In genomic region chr5:7396169-7397004, GRCh38 we compare ENCODE assay signal across 8 cellular contexts. TPM values are rescaled to one million over a fixed set of nuclear protein-coding genes. Genes with fewer than 3 reads are reported as not detected.
DNase-seq lines count a peak whose midpoint lies in the region; ATAC-seq, FAIRE-seq and TF ChIP-seq lines count a peak whose summit lies in the region.

No MANE protein-coding gene starts in this region.

- FAIRE-seq in HepG2 (lab: Jason Lieb, UNC) (no peak), GM12891 (lab: Jason Lieb, UNC) (no peak)

- peak; percentile 45 for ATAC-seq in HepG2
- ATAC-seq in right lobe of liver: no peak
- no peak for ATAC-seq in HG02642 (IDR thresholded peaks at IDR 0.05; ENCODE audit: poor library complexity, unreplicated experiment)

- in situ Hi-C loops in HepG2 (cut with HindIII; ENCODE audit: extremely low pct_ligation_motif_present, low pct_unique_long_range_greater_than_20kb): loop anchor here (25.0 kb wide), 1 partner anchor 584 kb away; no protein-coding TSS in a partner anchor

- intact Hi-C loops in HepG2 (cut with micrococcal nuclease; ENCODE audit: unreplicated experiment): no loop called here
- intact Hi-C loops in right lobe of liver (cut with DNase I): no loop called here
- intact Hi-C loops in vagina (cut with DNase I): no loop called here

- no peak for TF ChIP-seq RAD21 in HepG2 (CRISPR knock-in tag; IDR thresholded peaks at IDR 0.05)

- H3K4me2 ChIP-seq in HepG2 (ENCODE audit: low read depth, low read length): no peak overlapping the region

- no peaks in the 10 kb centered on the region for H3K79me2 ChIP-seq in HepG2 (ENCODE audit: insufficient read depth, low read length)

- no peak overlapping the region for H3K27ac ChIP-seq in HepG2 (ENCODE audit: extremely low read length, insufficient read depth, low read length)
- H3K27ac ChIP-seq in right lobe of liver: no peak overlapping the region
- H3K27ac ChIP-seq in cingulate gyrus (ENCODE audit: low read depth, low read length): peak overlapping the region; percentile 69
- no peak overlapping the region for H3K27ac ChIP-seq in mesodermal cell (ENCODE audit: low read depth, low read length, severe bottlenecking)
- H3K27ac ChIP-seq in vagina: peak overlapping the region; percentile 60

- TF ChIP-seq POLR2A in HepG2 (IDR thresholded peaks at IDR 0.05; ENCODE audit: insufficient read depth in 1 of 2, low read depth in 2 of 2, low read length in 2 of 2): no peak
- TF ChIP-seq POLR2A in right lobe of liver (IDR thresholded peaks at IDR 0.05): no peak
- no peak for TF ChIP-seq POLR2A in vagina (IDR thresholded peaks at IDR 0.05)
- no peak for TF ChIP-seq POLR2A in GM12891 (IDR thresholded peaks at IDR 0.05; ENCODE audit: low read depth, low read length)

- no peak for TF ChIP-seq EP300 in HepG2 (IDR thresholded peaks at IDR 0.05; ENCODE audit: low read depth in 2 of 2, low read length in 2 of 2)
- TF ChIP-seq EP300 in HepG2 (CRISPR knock-in tag; IDR thresholded peaks at IDR 0.05; ENCODE audit: borderline replicate concordance): no peak

- H3K9me3 ChIP-seq in HepG2 (ENCODE audit: low read length) (no peaks in the 10 kb centered on the region), right lobe of liver (no peaks in the 10 kb centered on the region), mesodermal cell (ENCODE audit: control insufficient read depth, low read length) (no peaks in the 10 kb centered on the region), vagina (no peaks in the 10 kb centered on the region)

- H3K27me3 ChIP-seq in HepG2 (ENCODE audit: control insufficient read depth in 1 of 2, insufficient read depth in 2 of 2, low read length in 2 of 2): peaks cover 0 to 18% of the 10 kb centered on the region in 2 experiments; a peak in 3 of 5 replicates
- H3K27me3 ChIP-seq in right lobe of liver: peaks cover 0 to 28% of the 10 kb centered on the region in 2 donors
- H3K27me3 ChIP-seq in vagina: no peaks in the 10 kb centered on the region

- no peak for DNase-seq in HepG2 (ENCODE audit: low spot score)
- DNase-seq in right lobe of liver: no peak
- no peak for DNase-seq in vagina (ENCODE audit: extremely low spot score in 2 of 2)
- DNase-seq in GM12891 (ENCODE audit: insufficient read length, low spot score): no peak
- DNase-seq in activated naive CD4-positive, alpha-beta T cell (lab: John Stamatoyannopoulos, UW): no peak

- WGBS in HepG2 (ENCODE audit: low lambda C conversion rate): 34% methylated on average over 15 of the region's 95 CpGs
- 4% methylated on average over 10 of the region's 95 CpGs for WGBS in right lobe of liver (ENCODE audit: insufficient coverage, low coverage, low lambda C conversion rate, missing lambda C conversion rate)
- WGBS in mesodermal cell (ENCODE audit: insufficient coverage in 2 of 2), 2 experiments: 0 to 1% methylated on average over 81 to 91 of the region's 95 CpGs

- H3K36me3 ChIP-seq in HepG2 (replicated peaks in 1 of 2; ENCODE audit: control insufficient read depth in 1 of 2, insufficient read depth in 2 of 2, low read length in 2 of 2): no peaks in the 10 kb centered on the region
- no peaks in the 10 kb centered on the region for H3K36me3 ChIP-seq in right lobe of liver
- no peaks in the 10 kb centered on the region for H3K36me3 ChIP-seq in mesodermal cell (ENCODE audit: control insufficient read depth, insufficient read depth, low read length)
- H3K36me3 ChIP-seq in vagina: no peaks in the 10 kb centered on the region

- BruUV-seq in HepG2 (replicated peaks; lab: Mats Ljungman, UMichigan): no TSS peak

- H3K4me1 ChIP-seq in HepG2 (ENCODE audit: insufficient read depth, low read length) (no peaks in the 10 kb centered on the region), right lobe of liver (no peaks in the 10 kb centered on the region), mesodermal cell (ENCODE audit: control insufficient read depth, insufficient read depth, low read length, poor library complexity, severe bottlenecking) (no peaks in the 10 kb centered on the region), vagina (peaks cover 6% of the 10 kb centered on the region)

- no peak for TF ChIP-seq CTCF in HepG2 (CRISPR knock-in tag; IDR thresholded peaks at IDR 0.05)
- no peak for TF ChIP-seq CTCF in right lobe of liver (IDR thresholded peaks at IDR 0.05)
- TF ChIP-seq CTCF in vagina (IDR thresholded peaks at IDR 0.05): no peak

- no peak overlapping the region for H2AFZ ChIP-seq in HepG2 (ENCODE audit: low read length)

- no peak overlapping the region for H3K9ac ChIP-seq in HepG2 (ENCODE audit: insufficient read depth, low read depth, low read length)

- CTCF ChIA-PET in HepG2 (lab: Yijun Ruan, JAX; ENCODE audit: low intra/inter-chr PET ratio, low total read pairs): no interaction called here

- H4K20me1 ChIP-seq in HepG2 (ENCODE audit: insufficient read depth, low read length): no peaks in the 10 kb centered on the region; the same call in 1 of the 2 replicates

- H3K4me3 ChIP-seq in HepG2 (replicated peaks in 1 of 3; ENCODE audit: insufficient read depth in 1 of 3, low read depth in 2 of 3, low read length in 3 of 3) (peak overlapping the region in 1 of 3 experiments; percentile 33; a peak in 2 of 6 replicates), right lobe of liver (peak overlapping the region in 1 of 3 donors; percentile 21), mesodermal cell (ENCODE audit: extremely low read depth, insufficient read depth, low read length, poor library complexity, severe bottlenecking) (peak overlapping the region; percentile 54), vagina (peak overlapping the region; percentile 55 to 68)

- POLR2A ChIA-PET in HepG2 (lab: Yijun Ruan, JAX): no interaction called here

TF ChIP-seq in HepG2, 621 proteins besides CTCF, POLR2A, EP300 and RAD21:
- TF ChIP-seq PCBP1 (IDR thresholded peaks at IDR 0.05; ENCODE audit: borderline replicate concordance, low read depth, low read length) (no peak), ZNF333 (CRISPR knock-in tag; IDR thresholded peaks at IDR 0.05; ENCODE audit: borderline replicate concordance) (no peak), EZH2 (conservative IDR thresholded peaks at IDR 0.05; ENCODE audit: low read depth, low read length) (peak; percentile 94), ZNF30 (CRISPR knock-in tag; IDR thresholded peaks at IDR 0.05) (no peak), ZNF768 (CRISPR knock-in tag; IDR thresholded peaks at IDR 0.05) (no peak), ATF5 (CRISPR knock-in tag; IDR thresholded peaks at IDR 0.05; ENCODE audit: low read depth) (no peak)

TF ChIP-seq in GM12891, 5 proteins besides CTCF, POLR2A, EP300 and RAD21:
- no peak for TF ChIP-seq SPI1 (IDR thresholded peaks at IDR 0.05; ENCODE audit: low read depth, low read length)
- no peak for TF ChIP-seq POU2F2 (IDR thresholded peaks at IDR 0.05; ENCODE audit: low read depth, low read length)
- no peak for TF ChIP-seq POLR2AphosphoS5 (IDR thresholded peaks at IDR 0.05; ENCODE audit: low read depth, low read length)
- TF ChIP-seq TAF1 (IDR thresholded peaks at IDR 0.05; ENCODE audit: low read depth, low read length): no peak
- TF ChIP-seq PAX5 (IDR thresholded peaks at IDR 0.05; ENCODE audit: insufficient read depth, low read length, severe bottlenecking): no peak

RNA-seq across cellular contexts. Expression of gene ADCY2, which starts 0.4 kb away (rescaled TPM):
- total RNA-seq in HepG2 (2016; rRNA removed; fragmentation: Illumina TruSeq; extraction: Trizol) (not detected in 2 replicates), right lobe of liver (under 1 TPM in 1 of 6 experiments, not detected in 5; 0.93 TPM), vagina (18.4 TPM)
- not detected in 2 replicates for total RNA-seq in HepG2 (2016; cell fraction: cytosol; rRNA removed; fragmentation: Illumina TruSeq; extraction: Trizol; ENCODE audit: low read depth)
- total RNA-seq in HepG2 (2016; cell fraction: insoluble cytoplasmic fraction; rRNA removed; fragmentation: Illumina TruSeq; extraction: Trizol): not detected in 2 replicates
- total RNA-seq in HepG2 (2016; cell fraction: membrane; rRNA removed; fragmentation: Illumina TruSeq; extraction: Trizol): not detected in 2 replicates
- not detected in 2 replicates for total RNA-seq in HepG2 (2016; cell fraction: nucleus; rRNA removed; fragmentation: Illumina TruSeq; extraction: Trizol)
- polyA plus RNA-seq in HepG2 (2011; rRNA removed): not detected in 2 replicates
- not detected in 2 replicates for polyA plus RNA-seq in HepG2 (2011; cell fraction: cytosol; rRNA removed)
- polyA plus RNA-seq in HepG2 (2011; cell fraction: nucleus; rRNA removed): not detected in 2 replicates
- polyA plus RNA-seq in HepG2 (2012): not detected in 2 replicates
- polyA plus RNA-seq in HepG2 (2016; cell fraction: cytosol; fragmentation: Illumina TruSeq; extraction: Trizol; ENCODE audit: low read depth): not detected in 2 replicates
- not detected in 2 replicates for polyA plus RNA-seq in HepG2 (2016; cell fraction: insoluble cytoplasmic fraction; fragmentation: Illumina TruSeq; extraction: Trizol; ENCODE audit: low read depth)
- not detected in 2 replicates for polyA plus RNA-seq in HepG2 (2016; cell fraction: membrane; fragmentation: Illumina TruSeq; extraction: Trizol; ENCODE audit: low read depth)
- not detected in 2 replicates for polyA plus RNA-seq in HepG2 (2016; cell fraction: nucleus; fragmentation: Illumina TruSeq; extraction: Trizol; ENCODE audit: insufficient read depth, low read depth)
- polyA minus RNA-seq in HepG2 (2011; rRNA and poly(A)+ RNA removed; ENCODE audit: low replicate concordance): 0.02 TPM in 1 of 2 replicates, not detected in the other
- not detected in 2 replicates for polyA minus RNA-seq in HepG2 (2011; cell fraction: cytosol; rRNA and poly(A)+ RNA removed)
- polyA minus RNA-seq in HepG2 (2011; cell fraction: nucleus; rRNA and poly(A)+ RNA removed): not detected in 2 replicates
- polyA plus RNA-seq in mesodermal cell (2013, experiment 1 of 2): 8.0 TPM
- polyA plus RNA-seq in mesodermal cell (2013, experiment 2 of 2): 3.9 TPM
- polyA plus RNA-seq in GM12891 (2012; ENCODE audit: low read depth, missing spikeins): not detected

Comparison
In these comparisons a context has a peak if more than half of its experiments do, and no peak if none do; other contexts are left out.
1. H3K27ac ChIP-seq: peak in cingulate gyrus (single experiment) and vagina (single experiment); none in HepG2 (single experiment), right lobe of liver (0 of 3) and mesodermal cell (single experiment).
2. RNA of gene ADCY2, which starts 0.4 kb away (total RNA-seq): 18.4 TPM in vagina (single experiment); not detected in HepG2 and 0.93 TPM in right lobe of liver; every median in the first group is over 10 times any median in the second.